Comparison of ENCODE assay signal across 7 cellular contexts in genomic region chr4:25439913-25440477, GRCh38.
DNase-seq lines count a peak whose midpoint lies in the region; ATAC-seq and TF ChIP-seq lines count a peak whose summit lies in the region.

No MANE protein-coding gene starts in this region.

- H3K27me3 ChIP-seq in HAP-1 (ENCODE audit: low read depth) (0 out of 2 replicates have a peak, but pooled peaks cover 3% of the 10 kb centered on the region), Peyer's patch (no peaks in the 10 kb centered on the region), psoas muscle (ENCODE audit: insufficient read depth in 3 of 3, low read length in 2 of 3) (no peaks in the 10 kb centered on the region)

- H3K4me1 ChIP-seq in HAP-1 (no peaks in the 10 kb centered on the region), Peyer's patch (no peaks in the 10 kb centered on the region), psoas muscle (no peaks in the 10 kb centered on the region)

- intact Hi-C loops in Right ventricle myocardium superior (cut with DNase I) (loop anchor here (2.0 kb wide), 1 partner anchor 327 kb away; no protein-coding TSS in a partner anchor), psoas muscle (cut with DNase I) (loop anchor here in 1 of 2 donors (2.0 kb wide), 1 partner anchor 329 kb away; no protein-coding TSS in a partner anchor)

- in situ Hi-C loops in HAP-1 (cut with MboI; ENCODE audit: low sequenced_read_pairs) = loop anchor here (10.0 kb wide), 1 partner anchor 325 kb away; no protein-coding TSS in a partner anchor

- H3K9me3 Mint-ChIP-seq in activated naive CD4-positive, alpha-beta T cell treated with anti-CD3 and anti-CD28 coated beads, Interleukin-2, amount 50 U/mL, for 72 hours = peaks cover 0 to 2% of the 10 kb centered on the region in 2 donors

- peak; percentile 74 to 82 for ATAC-seq in activated naive CD4-positive, alpha-beta T cell treated with anti-CD3 and anti-CD28 coated beads, Interleukin-2, amount 50 U/mL, for 72 hours
- ATAC-seq in Right ventricle myocardium superior (ENCODE audit: poor library complexity) (peak; percentile 87), psoas muscle (peak in 3 of 4 donors; percentile 60 to 69 (median 61))

- DNase-seq in HAP-1 (ENCODE audit: low spot score in 2 of 2) = peak; percentile 66 to 83
- peak; percentile 75 for DNase-seq in LoVo (ENCODE audit: low spot score)
- DNase-seq in Peyer's patch = peak in 2 of 3 donors; percentile 47 to 78
- peak in 1 of 2 donors; percentile 69 for DNase-seq in activated naive CD4-positive, alpha-beta T cell treated with anti-CD3 and anti-CD28 coated beads, Interleukin-2, amount 50 U/mL, for 72 hours (ENCODE audit: low spot score in 2 of 2)
- DNase-seq in Right ventricle myocardium superior = no peak
- DNase-seq in psoas muscle = no peak

- H3K27ac Mint-ChIP-seq in activated naive CD4-positive, alpha-beta T cell treated with anti-CD3 and anti-CD28 coated beads, Interleukin-2, amount 50 U/mL, for 72 hours = no peak overlapping the region

- H3K36me3 ChIP-seq in HAP-1 (replicated peaks) (no peaks in the 10 kb centered on the region), Peyer's patch (no peaks in the 10 kb centered on the region), psoas muscle (ENCODE audit: insufficient read depth in 1 of 2, low read depth in 1 of 2) (no peaks in the 10 kb centered on the region)

- TF ChIP-seq POLR2A in Peyer's patch (IDR thresholded peaks at IDR 0.05) = no peak

- H3K36me3 Mint-ChIP-seq in activated naive CD4-positive, alpha-beta T cell treated with anti-CD3 and anti-CD28 coated beads, Interleukin-2, amount 50 U/mL, for 72 hours = peaks cover 0 to 4% of the 10 kb centered on the region in 2 donors

- TF ChIP-seq CTCF in GM12873 (IDR thresholded peaks at IDR 0.05; ENCODE audit: insufficient read depth, low read depth, low read length, missing control alignments) (peak; percentile 95), Peyer's patch (IDR thresholded peaks at IDR 0.05) (peak in 5 of 6 experiments; percentile 56 to 85 (median 76)), psoas muscle (IDR thresholded peaks at IDR 0.05) (peak; percentile 61)

- H3K4me3 ChIP-seq in HAP-1 = no peak overlapping the region
- no peak overlapping the region for H3K4me3 ChIP-seq in Peyer's patch
- H3K4me3 ChIP-seq in psoas muscle = no peak overlapping the region

- H3K9me3 ChIP-seq in HAP-1 (no peaks in the 10 kb centered on the region), Peyer's patch (no peaks in the 10 kb centered on the region), psoas muscle (peaks cover 7% of the 10 kb centered on the region)

- 21 to 43% (median 23%) methylated on average over 2 of the region's 2 CpGs for WGBS in psoas muscle, 3 donors

- H3K27ac ChIP-seq in Peyer's patch = no peak overlapping the region
- no peak overlapping the region for H3K27ac ChIP-seq in psoas muscle

Comparison
In these comparisons a context has a peak if more than half of its experiments do, and no peak if none do; other contexts are left out.
1. DNase-seq: peak in HAP-1 (2 of 2), LoVo (single experiment) and Peyer's patch (2 of 3); none in Right ventricle myocardium superior (single experiment) and psoas muscle (0 of 2).
2. Peak in every context shown above with its lines, with median percentiles within 50 percentile points of each other: CTCF ChIP-seq and ATAC-seq.